Comparison of ENCODE assay signal across 13 cellular contexts in genomic region chr7:1040233-1040632, GRCh38. TPM values are rescaled to one million over a fixed set of nuclear protein-coding genes. Genes with fewer than 3 reads are reported as not detected.
"Had no signal": no experiment of that assay in that cellular context is flagged by ENCODE, and none has a peak within 500 bp of the region (broad histone marks: within the 10 kb centered on the region; RNA-seq: fewer than 3 reads in every experiment).

No MANE protein-coding gene starts in this region.

RNA-seq across cellular contexts. Expression of gene CYP2W1, which starts 57.3 kb away (rescaled TPM):
- total RNA-seq: heart left ventricle; kidney epithelial cell; left ventricle myocardium inferior; mesenteric fat pad; myocyte; naive thymus-derived CD8-positive, alpha-beta T cell; omental fat pad; pulmonary artery endothelial cell; renal cortical epithelial cell; right atrium auricular region; right lobe of liver; temporal lobe; upper lobe of left lung had no signal
- polyA plus RNA-seq: heart left ventricle; naive thymus-derived CD8-positive, alpha-beta T cell had no signal
